ENCODE assay signal across 16 cellular contexts in genomic region chr5:125331987-125332628, GRCh38.
DNase-seq lines count a peak whose midpoint lies in the region; ATAC-seq and TF ChIP-seq lines count a peak whose summit lies in the region.
"Had no signal": no experiment of that assay in that cellular context is flagged by ENCODE, and none has a peak within 500 bp of the region (broad histone marks: within the 10 kb centered on the region; RNA-seq: fewer than 3 reads in every experiment).

No MANE protein-coding gene starts in this region.

- no peak for ATAC-seq in SK-N-SH treated with all-trans-retinoic acid at 6 μM for 48 hours
- ATAC-seq in HG02885 (IDR thresholded peaks at IDR 0.05; ENCODE audit: poor library complexity, unreplicated experiment), result no peak
- ATAC-seq: T-helper 17 cell had no signal

- peak; percentile 28 for DNase-seq in NCI-H2171 treated with DMSO at 0.1 percent for 48 hours (lab: John Stamatoyannopoulos, UW)
- no peak for DNase-seq in NCI-H2171 (lab: John Stamatoyannopoulos, UW)
- DNase-seq in NCI-H1694 (lab: John Stamatoyannopoulos, UW), result peak; percentile 30
- DNase-seq in pons (ENCODE audit: low spot score), result peak; percentile 7
- DNase-seq in GM10266 (ENCODE audit: extremely low spot score), result no peak
- DNase-seq: DMS79, Kasumi-1, NCI-H1436 treated with DMSO at 0.1 percent for 48 hours, NCI-H2029 treated with DMSO at 0.1 percent for 48 hours, NCI-H510A treated with DMSO at 0.1 percent for 48 hours, NCI-H774, OCI-M1, SJCRH30, T-helper 17 cell had no signal

- no peak for TF ChIP-seq CTCF in GM10266 (IDR thresholded peaks at IDR 0.05; ENCODE audit: control insufficient read depth, insufficient read depth, low read depth, missing control alignments)

TF ChIP-seq in SK-N-SH treated with all-trans-retinoic acid at 6 μM for 48 hours, 23 proteins besides CTCF, POLR2A, EP300 and RAD21:
- no peak for TF ChIP-seq RARB (CRISPR knock-in tag; IDR thresholded peaks at IDR 0.05)
- peak; percentile 67; the same call in 1 of the 2 replicates for TF ChIP-seq ZNF70 (CRISPR knock-in tag; IDR thresholded peaks at IDR 0.05)
- peak; percentile 47; the same call in 1 of the 2 replicates for TF ChIP-seq TCF4 (CRISPR knock-in tag; IDR thresholded peaks at IDR 0.05; ENCODE audit: borderline replicate concordance)
TF ChIP-seq in SK-N-SH treated with all-trans-retinoic acid at 6 μM for 48 hours: peak in this region for 2.

Comparison
In these comparisons a context has a peak if more than half of its experiments do, and no peak if none do; other contexts are left out.
1. DNase-seq: peak in NCI-H2171 treated with DMSO at 0.1 percent for 48 hours (single experiment), NCI-H1694 (single experiment) and pons (single experiment); none in NCI-H2171 (single experiment) and GM10266 (single experiment).